Comparison of ENCODE assay signal across 17 cellular contexts in the genomic region with DNA sequence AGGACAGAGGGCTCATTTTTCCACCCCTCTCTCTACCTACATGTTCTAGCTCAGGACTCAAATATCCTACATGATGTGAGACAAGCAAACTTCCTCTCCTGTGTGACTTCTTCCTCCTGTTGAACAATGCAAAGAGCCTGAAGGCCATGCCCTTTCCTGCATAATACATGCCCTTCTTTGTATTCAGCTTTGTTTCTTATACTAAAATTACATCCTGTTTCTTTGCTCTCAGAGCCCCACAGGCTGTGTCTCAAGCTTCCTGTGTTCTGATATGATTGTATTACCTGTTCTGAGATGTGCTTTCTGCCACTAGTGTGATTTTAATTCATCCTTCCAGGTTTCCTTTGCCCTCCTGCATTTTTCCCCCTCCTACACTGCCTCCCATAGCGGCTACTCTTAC.
DNase-seq lines count a peak whose midpoint lies in the region; ATAC-seq, FAIRE-seq and TF ChIP-seq lines count a peak whose summit lies in the region.
"Had no signal": no experiment of that assay in that cellular context is flagged by ENCODE, and none has a peak within 500 bp of the region (broad histone marks: within the 10 kb centered on the region; RNA-seq: fewer than 3 reads in every experiment).

No MANE protein-coding gene starts in this region.

- no peak for FAIRE-seq in GM12892 (lab: Jason Lieb, UNC)

- H3K9me3 Mint-ChIP-seq in activated naive CD4-positive, alpha-beta T cell treated with anti-CD3 and anti-CD28 coated beads, Interleukin-2, amount 50 U/mL, for 24 hours = no peaks in the 10 kb centered on the region
- H3K9me3 Mint-ChIP-seq in stimulated activated naive CD8-positive, alpha-beta T cell treated with anti-CD3 and anti-CD28 coated beads, Interleukin-15, amount 100 ng/mL, for 72 hours = no peaks in the 10 kb centered on the region

- peaks cover 67% of the 10 kb centered on the region for H3K4me1 Mint-ChIP-seq in activated naive CD4-positive, alpha-beta T cell treated with anti-CD3 and anti-CD28 coated beads, Interleukin-2, amount 50 U/mL, for 24 hours
- peaks cover 16% of the 10 kb centered on the region for H3K4me1 Mint-ChIP-seq in T-helper 17 cell
- H3K4me1 Mint-ChIP-seq in stimulated activated naive CD8-positive, alpha-beta T cell treated with anti-CD3 and anti-CD28 coated beads, Interleukin-15, amount 100 ng/mL, for 72 hours = peaks cover 51% of the 10 kb centered on the region

- TF ChIP-seq POLR2A in GM12892 (IDR thresholded peaks at IDR 0.05; ENCODE audit: low read depth, low read length) = no peak

- ATAC-seq in T-helper 17 cell = peak; percentile 52
- ATAC-seq in stimulated activated naive CD8-positive, alpha-beta T cell treated with anti-CD3 and anti-CD28 coated beads, Interleukin-15, amount 100 ng/mL, for 72 hours = peak; percentile 73
- ATAC-seq in GM18858 (IDR thresholded peaks at IDR 0.05; ENCODE audit: unreplicated experiment) = no peak
- ATAC-seq: body of pancreas, Right ventricle myocardium inferior had no signal

- H3K4me3 Mint-ChIP-seq in activated naive CD4-positive, alpha-beta T cell treated with anti-CD3 and anti-CD28 coated beads, Interleukin-2, amount 50 U/mL, for 24 hours = peak overlapping the region; percentile 45
- peak overlapping the region; percentile 47 for H3K4me3 Mint-ChIP-seq in T-helper 17 cell
- no peak overlapping the region for H3K4me3 Mint-ChIP-seq in stimulated activated naive CD8-positive, alpha-beta T cell treated with anti-CD3 and anti-CD28 coated beads, Interleukin-15, amount 100 ng/mL, for 72 hours

- peak overlapping the region; percentile 93 for H3K27ac Mint-ChIP-seq in activated naive CD4-positive, alpha-beta T cell treated with anti-CD3 and anti-CD28 coated beads, Interleukin-2, amount 50 U/mL, for 24 hours
- peak overlapping the region; percentile 92 for H3K27ac Mint-ChIP-seq in T-helper 17 cell
- peak overlapping the region in 1 of 2 donors; percentile 79 for H3K27ac Mint-ChIP-seq in stimulated activated naive CD8-positive, alpha-beta T cell treated with anti-CD3 and anti-CD28 coated beads, Interleukin-15, amount 100 ng/mL, for 72 hours

- no peaks in the 10 kb centered on the region for H3K27me3 Mint-ChIP-seq in activated naive CD4-positive, alpha-beta T cell treated with anti-CD3 and anti-CD28 coated beads, Interleukin-2, amount 50 U/mL, for 24 hours
- no peaks in the 10 kb centered on the region for H3K27me3 Mint-ChIP-seq in T-helper 17 cell
- H3K27me3 Mint-ChIP-seq in stimulated activated naive CD8-positive, alpha-beta T cell treated with anti-CD3 and anti-CD28 coated beads, Interleukin-15, amount 100 ng/mL, for 72 hours = no peaks in the 10 kb centered on the region

- H3K36me3 Mint-ChIP-seq in activated naive CD4-positive, alpha-beta T cell treated with anti-CD3 and anti-CD28 coated beads, Interleukin-2, amount 50 U/mL, for 24 hours = no peaks in the 10 kb centered on the region
- H3K36me3 Mint-ChIP-seq in T-helper 17 cell (ENCODE audit: low read depth) = no peaks in the 10 kb centered on the region

- no peaks in the 10 kb centered on the region for H3K9me3 ChIP-seq in T-helper 17 cell (ENCODE audit: control insufficient read depth, low read length, poor library complexity, severe bottlenecking)
- H3K9me3 ChIP-seq: body of pancreas, right atrium auricular region, tibial nerve had no signal

- no peak for DNase-seq in activated naive CD4-positive, alpha-beta T cell treated with anti-CD3 and anti-CD28 coated beads, Interleukin-2, amount 50 U/mL, for 16 hours
- DNase-seq in T-helper 17 cell = no peak
- peak; percentile 23 for DNase-seq in central memory CD4-positive, alpha-beta T cell
- no peak for DNase-seq in stimulated activated naive CD8-positive, alpha-beta T cell treated with anti-CD3 and anti-CD28 coated beads, Interleukin-15, amount 100 ng/mL, for 72 hours
- no peak for DNase-seq in GM12892 (ENCODE audit: insufficient read length)
- no peak for DNase-seq in cerebellar cortex (ENCODE audit: low spot score)
- DNase-seq: activated effector memory CD4-positive, alpha-beta T cell treated with anti-CD3 and anti-CD28 coated beads, Interleukin-2, amount 50 U/mL, for 16 hours; body of pancreas; COR-L47; cortex of kidney; GM23248; NCI-H526 treated with DMSO at 0.1 percent for 48 hours had no signal

Comparison
In these comparisons a context has a peak if more than half of its experiments do, and no peak if none do; other contexts are left out.
1. H3K4me3 Mint-ChIP-seq: peak in activated naive CD4-positive, alpha-beta T cell treated with anti-CD3 and anti-CD28 coated beads, Interleukin-2, amount 50 U/mL, for 24 hours (single experiment) and T-helper 17 cell (single experiment); none in stimulated activated naive CD8-positive, alpha-beta T cell treated with anti-CD3 and anti-CD28 coated beads, Interleukin-15, amount 100 ng/mL, for 72 hours (0 of 2).